8 cellular contexts compared by ENCODE assay signal in genomic region chr7:103296901-103297836, GRCh38. TPM values are rescaled to one million over a fixed set of nuclear protein-coding genes. Genes with fewer than 3 reads are reported as not detected.
A peak's percentile ranks its signal among the peaks of the same experiment; 100 is the strongest.
DNase-seq lines count a peak whose midpoint lies in the region; ATAC-seq and TF ChIP-seq lines count a peak whose summit lies in the region.

TSS of gene PMPCB (plus strand) at chr7:103297435. CDS start at chr7:103297460, 25 bp downstream.

- peaks cover 21% of the 10 kb centered on the region for H3K4me1 Mint-ChIP-seq in CD14-positive monocyte

- peaks cover 0 to 1% (median 1%) of the 10 kb centered on the region in 3 donors for H3K27me3 Mint-ChIP-seq in CD14-positive monocyte (ENCODE audit: low read depth in 3 of 3)

- peak within 1 kb of the TSS; percentile 81 to 83 for H3K4me3 Mint-ChIP-seq in CD14-positive monocyte

- H3K27ac Mint-ChIP-seq in CD14-positive monocyte: peak within 1 kb of the TSS; percentile 85 to 96 (median 93)

- H3K9me3 Mint-ChIP-seq in CD14-positive monocyte: peaks cover 0 to 2% (median 0%) of the 10 kb centered on the region in 7 donors

- peak; percentile 94 for DNase-seq in CD14-positive monocyte (ENCODE audit: low spot score)
- DNase-seq in NCI-H69 (lab: John Stamatoyannopoulos, UW): peak; percentile 95
- DNase-seq in activated CD4-positive, alpha-beta T cell treated with anti-CD3 and anti-CD28 coated beads, Interleukin-2, amount 50 U/mL, for 1 hour: peak; percentile 97
- peak; percentile 92 for DNase-seq in dedifferentiated amniotic fluid mesenchymal stem cell (ENCODE audit: extremely low spot score)
- DNase-seq in left lobe of liver (ENCODE audit: low spot score): peak; percentile 95
- DNase-seq in stimulated activated CD4-positive, alpha-beta T cell treated with anti-CD3 and anti-CD28 coated beads, Interleukin-2, amount 100 ng/mL, for 4 hours (ENCODE audit: low read depth): peak; percentile 91

- intact Hi-C loops in CD14-positive monocyte (cut with micrococcal nuclease): loop anchor here (5.0 to 10.0 kb wide), 3 partner anchors 45 to 222 kb away; partner anchors contain the start of genes ARMC10 (in 1 of the 2), DNAJC2 (in 1 of the 2) and FBXL13 (in 1 of the 2)

- TF ChIP-seq CTCF in CD14-positive monocyte (IDR thresholded peaks at IDR 0.05): peak; percentile 95

- ATAC-seq in GM19351 (IDR thresholded peaks at IDR 0.05; ENCODE audit: unreplicated experiment) (peak; percentile 92), HG03521 (IDR thresholded peaks at IDR 0.05; ENCODE audit: unreplicated experiment) (peak; percentile 93), left lobe of liver (peak; percentile 99)

- peaks cover 19 to 27% of the 10 kb centered on the region in 2 donors for H3K36me3 Mint-ChIP-seq in CD14-positive monocyte

RNA-seq across cellular contexts. Expression of gene PMPCB, which starts in this region (rescaled TPM):
- polyA plus RNA-seq in CD14-positive monocyte: 10 to 100 TPM; 42.8 to 44.9 TPM
- 41.8 TPM for total RNA-seq in left lobe of liver

Comparison
In these comparisons a context has a peak if more than half of its experiments do, and no peak if none do; other contexts are left out.
1. Peak in every context shown above with its lines: DNase-seq and ATAC-seq.